28 cellular contexts compared by ENCODE assay signal in the genomic region with DNA sequence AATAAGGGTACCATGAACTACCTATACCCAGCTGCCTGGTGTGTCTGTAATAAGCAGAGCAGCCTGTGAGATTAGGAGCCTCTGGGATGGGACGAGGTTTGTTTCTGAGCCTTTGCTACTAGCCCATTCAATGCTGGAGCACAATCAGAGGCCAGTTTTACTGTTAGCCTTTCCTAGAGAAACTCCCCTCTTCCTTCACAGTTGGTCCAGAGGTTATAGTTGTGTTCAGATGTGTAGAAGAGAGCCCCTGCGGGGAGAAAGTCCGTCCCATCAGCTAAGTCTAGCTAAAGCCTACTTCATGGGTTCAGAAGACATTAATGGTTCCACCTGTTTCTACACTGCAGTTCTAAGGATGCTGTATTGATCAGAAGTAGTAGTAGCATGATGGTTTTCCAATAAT.
"Had no signal": no experiment of that assay in that cellular context is flagged by ENCODE, and none has a peak within 500 bp of the region (broad histone marks: within the 10 kb centered on the region; RNA-seq: fewer than 3 reads in every experiment).

No MANE protein-coding gene starts in this region.

- DNase-seq: stimulated activated CD4-positive, alpha-beta T cell treated with anti-CD3 and anti-CD28 coated beads, Interleukin-2, amount 100 ng/mL, for 48 hours; stimulated activated CD4-positive, alpha-beta T cell treated with anti-CD3 and anti-CD28 coated beads, Interleukin-4, amount 100 ng/mL, for 1 hour; stimulated activated CD4-positive, alpha-beta T cell treated with anti-CD3 and anti-CD28 coated beads, Interleukin-4, amount 100 ng/mL, for 24 hours; stimulated activated CD4-positive, alpha-beta T cell treated with anti-CD3 and anti-CD28 coated beads, Interleukin-4, amount 100 ng/mL, for 4 hours; stimulated activated CD8-positive, alpha-beta memory T cell treated with anti-CD3 and anti-CD28 coated beads, Interleukin-4, amount 100 ng/mL, for 48 hours; stimulated activated naive B cell treated with anti-CD40 and anti-IgM and Interleukin-4, amounts not matched to agents 10 μg/mL and 1 μg/mL and 100 μg/mL, for 72 hours; stimulated activated naive CD4-positive, alpha-beta T cell; stimulated activated naive CD4-positive, alpha-beta T cell treated with Interleukin-2 at 50 U/mL for 16 hours; stimulated activated naive CD8-positive, alpha-beta T cell treated with anti-CD3 and anti-CD28 coated beads, Interleukin-15, amount 100 ng/mL, for 72 hours; stimulated activated naive CD8-positive, alpha-beta T cell treated with anti-CD3 and anti-CD28 coated beads, Interleukin-15, Interleukin-2, amounts not matched to agents 100 U/mL and 50 U/mL, for 24 hours; stomach; substantia nigra; testis; thyroid gland; tibial artery; transverse colon; upper lobe of left lung; upper lobe of right lung; uterus had no signal

- H3K27me3 ChIP-seq: stomach, suprapubic skin, testis, thyroid gland, tibial artery, tibial nerve, transverse colon, upper lobe of left lung, upper lobe of right lung, uterus, vagina had no signal

- H3K27ac ChIP-seq: stomach, suprapubic skin, testis, thoracic aorta, thyroid gland, tibial artery, tibial nerve, transverse colon, upper lobe of left lung, upper lobe of right lung, uterus, vagina had no signal

- FAIRE-seq: urothelium cell line had no signal

- ATAC-seq: stimulated activated effector memory CD8-positive, alpha-beta T cell treated with anti-CD3 and anti-CD28 coated beads, Interleukin-12 subunit alpha, Interleukin-12 subunit beta, amount 100 ng/mL, for 72 hours; stimulated activated memory B cell treated with anti-CD40 and anti-IgM and Interleukin-4, amounts not matched to agents 10 μg/mL and 1 μg/mL and 100 μg/mL, for 72 hours; stimulated activated naive B cell treated with anti-CD40 and anti-IgM and Interleukin-4, amounts not matched to agents 10 μg/mL and 1 μg/mL and 100 μg/mL, for 72 hours; stimulated activated naive CD8-positive, alpha-beta T cell treated with anti-CD3 and anti-CD28 coated beads, Interleukin-15, amount 100 ng/mL, for 72 hours; stimulated activated naive CD8-positive, alpha-beta T cell treated with anti-CD3 and anti-CD28 coated beads, Interleukin-15, Interleukin-2, amounts not matched to agents 100 U/mL and 50 U/mL, for 24 hours; upper lobe of right lung had no signal

- H3K4me1 Mint-ChIP-seq: stimulated activated effector memory CD8-positive, alpha-beta T cell treated with anti-CD3 and anti-CD28 coated beads, Interleukin-12 subunit alpha, Interleukin-12 subunit beta, amount 100 ng/mL, for 72 hours; stimulated activated memory B cell treated with anti-CD40 and anti-IgM and Interleukin-4, amounts not matched to agents 10 μg/mL and 1 μg/mL and 100 μg/mL, for 72 hours; stimulated activated naive B cell treated with anti-CD40 and anti-IgM and Interleukin-4, amounts not matched to agents 10 μg/mL and 1 μg/mL and 100 μg/mL, for 72 hours had no signal

- H3K36me3 ChIP-seq: uterus had no signal

- H3K27ac Mint-ChIP-seq: stimulated activated effector memory CD8-positive, alpha-beta T cell treated with anti-CD3 and anti-CD28 coated beads, Interleukin-12 subunit alpha, Interleukin-12 subunit beta, amount 100 ng/mL, for 72 hours; stimulated activated memory B cell treated with anti-CD40 and anti-IgM and Interleukin-4, amounts not matched to agents 10 μg/mL and 1 μg/mL and 100 μg/mL, for 72 hours; stimulated activated naive B cell treated with anti-CD40 and anti-IgM and Interleukin-4, amounts not matched to agents 10 μg/mL and 1 μg/mL and 100 μg/mL, for 72 hours; stimulated activated naive CD8-positive, alpha-beta T cell treated with anti-CD3 and anti-CD28 coated beads, Interleukin-15, amount 100 ng/mL, for 72 hours; stimulated activated naive CD8-positive, alpha-beta T cell treated with anti-CD3 and anti-CD28 coated beads, Interleukin-15, Interleukin-2, amounts not matched to agents 100 ng/mL and 50 ng/mL, for 24 hours; type B pancreatic cell had no signal

- H3K4me1 ChIP-seq: stomach, suprapubic skin, testis, thyroid gland, tibial artery, tibial nerve, transverse colon, upper lobe of left lung, upper lobe of right lung, uterus, vagina had no signal

- H3K27me3 Mint-ChIP-seq: stimulated activated memory B cell treated with anti-CD40 and anti-IgM and Interleukin-4, amounts not matched to agents 10 μg/mL and 1 μg/mL and 100 μg/mL, for 72 hours; stimulated activated naive B cell treated with anti-CD40 and anti-IgM and Interleukin-4, amounts not matched to agents 10 μg/mL and 1 μg/mL and 100 μg/mL, for 72 hours; stimulated activated naive CD8-positive, alpha-beta T cell treated with anti-CD3 and anti-CD28 coated beads, Interleukin-15, amount 100 ng/mL, for 72 hours; stimulated activated naive CD8-positive, alpha-beta T cell treated with anti-CD3 and anti-CD28 coated beads, Interleukin-15, Interleukin-2, amounts not matched to agents 100 ng/mL and 50 ng/mL, for 24 hours; type B pancreatic cell had no signal

- H3K9me3 Mint-ChIP-seq: stimulated activated effector memory CD8-positive, alpha-beta T cell treated with anti-CD3 and anti-CD28 coated beads, Interleukin-12 subunit alpha, Interleukin-12 subunit beta, amount 100 ng/mL, for 72 hours; stimulated activated memory B cell treated with anti-CD40 and anti-IgM and Interleukin-4, amounts not matched to agents 10 μg/mL and 1 μg/mL and 100 μg/mL, for 72 hours; stimulated activated naive B cell treated with anti-CD40 and anti-IgM and Interleukin-4, amounts not matched to agents 10 μg/mL and 1 μg/mL and 100 μg/mL, for 72 hours; stimulated activated naive CD8-positive, alpha-beta T cell treated with anti-CD3 and anti-CD28 coated beads, Interleukin-15, amount 100 ng/mL, for 72 hours; stimulated activated naive CD8-positive, alpha-beta T cell treated with anti-CD3 and anti-CD28 coated beads, Interleukin-15, Interleukin-2, amounts not matched to agents 100 ng/mL and 50 ng/mL, for 24 hours; type B pancreatic cell had no signal

- H3K4me3 Mint-ChIP-seq: stimulated activated effector memory CD8-positive, alpha-beta T cell treated with anti-CD3 and anti-CD28 coated beads, Interleukin-12 subunit alpha, Interleukin-12 subunit beta, amount 100 ng/mL, for 72 hours; stimulated activated memory B cell treated with anti-CD40 and anti-IgM and Interleukin-4, amounts not matched to agents 10 μg/mL and 1 μg/mL and 100 μg/mL, for 72 hours; stimulated activated naive B cell treated with anti-CD40 and anti-IgM and Interleukin-4, amounts not matched to agents 10 μg/mL and 1 μg/mL and 100 μg/mL, for 72 hours; stimulated activated naive CD8-positive, alpha-beta T cell treated with anti-CD3 and anti-CD28 coated beads, Interleukin-15, amount 100 ng/mL, for 72 hours; stimulated activated naive CD8-positive, alpha-beta T cell treated with anti-CD3 and anti-CD28 coated beads, Interleukin-15, Interleukin-2, amounts not matched to agents 100 ng/mL and 50 ng/mL, for 24 hours; type B pancreatic cell had no signal

- H3K4me3 ChIP-seq: stomach, suprapubic skin, testis, thoracic aorta, thyroid gland, tibial artery, tibial nerve, transverse colon, upper lobe of left lung, upper lobe of right lung, uterus, vagina had no signal

- H3K9me3 ChIP-seq: stomach, suprapubic skin, testis, thoracic aorta, thyroid gland, tibial artery, tibial nerve, transverse colon, upper lobe of left lung, upper lobe of right lung, uterus, vagina had no signal
